16 cellular contexts compared by ENCODE assay signal in genomic region chr12:111393700-111394275, GRCh38. TPM values are rescaled to one million over a fixed set of nuclear protein-coding genes. Genes with fewer than 3 reads are reported as not detected.
DNase-seq lines count a peak whose midpoint lies in the region; ATAC-seq and TF ChIP-seq lines count a peak whose summit lies in the region.
"Had no signal": no experiment of that assay in that cellular context is flagged by ENCODE, and none has a peak within 500 bp of the region (broad histone marks: within the 10 kb centered on the region; RNA-seq: fewer than 3 reads in every experiment).

No MANE protein-coding gene starts in this region.

- H3K9me3 ChIP-seq in ovary, result no peaks in the 10 kb centered on the region
- H3K9me3 ChIP-seq: ascending aorta, BLaER1 had no signal

- no peak for TF ChIP-seq EP300 in ovary (IDR thresholded peaks at IDR 0.05)

- no peaks in the 10 kb centered on the region for H3K36me3 ChIP-seq in ovary
- H3K36me3 ChIP-seq: ascending aorta, BLaER1 had no signal

- H3K4me3 ChIP-seq in ovary, result no peak overlapping the region
- H3K4me3 ChIP-seq: ascending aorta, BLaER1, dorsolateral prefrontal cortex had no signal

- no peaks in the 10 kb centered on the region for H3K9me3 Mint-ChIP-seq in Calu3 (ENCODE audit: low read depth, unreplicated experiment)
- H3K9me3 Mint-ChIP-seq: stimulated activated naive CD8-positive, alpha-beta T cell treated with anti-CD3 and anti-CD28 coated beads, Interleukin-15, Interleukin-2, amounts not matched to agents 100 ng/mL and 50 ng/mL, for 24 hours had no signal

- no peak for TF ChIP-seq POLR2A in ovary (IDR thresholded peaks at IDR 0.05)

- no peaks in the 10 kb centered on the region for H3K27me3 Mint-ChIP-seq in Calu3 (ENCODE audit: unreplicated experiment)
- H3K27me3 Mint-ChIP-seq: stimulated activated naive CD8-positive, alpha-beta T cell treated with anti-CD3 and anti-CD28 coated beads, Interleukin-15, Interleukin-2, amounts not matched to agents 100 ng/mL and 50 ng/mL, for 24 hours had no signal

- H3K4me1 ChIP-seq in ovary (ENCODE audit: insufficient read depth), result peaks cover 3% of the 10 kb centered on the region
- H3K4me1 ChIP-seq: ascending aorta had no signal

- intact Hi-C loops in ovary (cut with DNase I) (loop anchor here (2.0 to 10.0 kb wide), 5 partner anchors 59 to 291 kb away; partner anchors contain the start of genes ACAD10 (in 1 of the 4) and BRAP (in 1 of the 4)), Calu3 (cut with micrococcal nuclease; ENCODE audit: unreplicated experiment) (no loop called here)

- no peak overlapping the region for H3K27ac ChIP-seq in ovary
- H3K27ac ChIP-seq: ascending aorta, BLaER1, dorsolateral prefrontal cortex had no signal

- peaks cover 26% of the 10 kb centered on the region for H3K4me1 Mint-ChIP-seq in Calu3 (ENCODE audit: low read depth, unreplicated experiment)

- H3K36me3 Mint-ChIP-seq in Calu3 (ENCODE audit: insufficient read depth, unreplicated experiment), result peaks cover 5% of the 10 kb centered on the region

- no TSS peak for BruUV-seq in Calu3 (replicated peaks; lab: Mats Ljungman, UMichigan)

- 70 to 83% (median 79%) methylated on average over 8 of the region's 8 CpGs for WGBS in ovary, 3 donors

- peak; percentile 51 for DNase-seq in EH (ENCODE audit: low read depth)
- peak; percentile 93 for DNase-seq in NOMO-1 treated with DMSO at 0.1 percent for 48 hours (lab: John Stamatoyannopoulos, UW; ENCODE audit: unreplicated experiment)
- peak; percentile 55 for DNase-seq in dermis blood vessel endothelial cell
- DNase-seq in mucosa of gallbladder (ENCODE audit: low spot score), result peak; percentile 32
- DNase-seq in ovary, result no peak
- DNase-seq in Calu3, result no peak
- DNase-seq: activated CD4-positive, CD25-positive, alpha-beta regulatory T cell treated with anti-CD3 and anti-CD28 coated beads, Interleukin-2, amount 50 U/mL, for 72 hours; activated T-cell treated with anti-CD3 and anti-CD28 coated beads, Interleukin-2, amount 50 U/mL, for 48 hours; dorsolateral prefrontal cortex; NCI-H1092; NCI-H510A treated with DMSO at 0.1 percent for 48 hours had no signal

- CTCF ChIA-PET in Calu3 (lab: Charles Lee), result interaction anchor here (0.6 to 0.7 kb wide), 2 partner anchors 132 to 718 kb away, joined by 4 read pairs; no protein-coding TSS in a partner anchor

- H3K27me3 ChIP-seq in ovary, result no peaks in the 10 kb centered on the region
- H3K27me3 ChIP-seq: ascending aorta, BLaER1, dorsolateral prefrontal cortex had no signal

- no peak overlapping the region for H3K4me3 Mint-ChIP-seq in Calu3 (ENCODE audit: low read depth, unreplicated experiment)
- H3K4me3 Mint-ChIP-seq: stimulated activated naive CD8-positive, alpha-beta T cell treated with anti-CD3 and anti-CD28 coated beads, Interleukin-15, Interleukin-2, amounts not matched to agents 100 ng/mL and 50 ng/mL, for 24 hours had no signal

- H3K27ac Mint-ChIP-seq in Calu3 (ENCODE audit: unreplicated experiment), result no peak overlapping the region
- H3K27ac Mint-ChIP-seq: stimulated activated naive CD8-positive, alpha-beta T cell treated with anti-CD3 and anti-CD28 coated beads, Interleukin-15, Interleukin-2, amounts not matched to agents 100 ng/mL and 50 ng/mL, for 24 hours had no signal

- ATAC-seq in HG02938 (IDR thresholded peaks at IDR 0.05; ENCODE audit: unreplicated experiment) (no peak), HG03025 (IDR thresholded peaks at IDR 0.05; ENCODE audit: low FRiP score, unreplicated experiment) (no peak)

- TF ChIP-seq CTCF in ovary (IDR thresholded peaks at IDR 0.05), result no peak
- no peak for TF ChIP-seq CTCF in Calu3 (IDR thresholded peaks at IDR 0.05; ENCODE audit: unreplicated experiment)

RNA-seq across cellular contexts. Expression of gene SH2B3, which starts 11.9 kb away (rescaled TPM):
- 93.6 and 111 TPM in 2 replicates for total RNA-seq in dermis blood vessel endothelial cell
- total RNA-seq in mucosa of gallbladder, result 21.8 TPM
- total RNA-seq in ovary, result 10 to 100 TPM in 5 of 7 donors, 1 to 10 TPM in 2; 8.6 to 24.0 (median 14.3) TPM
- 10 to 100 TPM in 1 of 2 donors, 1 to 10 TPM in 1; 7.2 to 22.0 TPM for polyA plus RNA-seq in ovary
- total RNA-seq in Calu3 (2022), result 14.3 and 17.3 TPM in 2 replicates

RNA-seq across cellular contexts. Expression of gene PHETA1, which starts 24.9 kb away (rescaled TPM):
- total RNA-seq in dermis blood vessel endothelial cell (8.5 and 9.7 TPM in 2 replicates), mucosa of gallbladder (24.1 TPM), ovary (10 to 100 TPM in 5 of 7 donors, 1 to 10 TPM in 2; 7.6 to 26.5 (median 19.2) TPM), Calu3 (2022) (20.7 and 28.5 TPM in 2 replicates)
- polyA plus RNA-seq in ovary, result 10 to 100 TPM in 1 of 2 donors, 1 to 10 TPM in 1; 1.8 to 18.6 TPM

Comparison
In these comparisons a context has a peak if more than half of its experiments do, and no peak if none do; other contexts are left out.
1. DNase-seq: peak in EH (single experiment), NOMO-1 treated with DMSO at 0.1 percent for 48 hours (single experiment), dermis blood vessel endothelial cell (single experiment) and mucosa of gallbladder (single experiment); none in ovary (0 of 5) and Calu3 (single experiment).